1 cellular context compared by ENCODE assay signal in the genomic region with DNA sequence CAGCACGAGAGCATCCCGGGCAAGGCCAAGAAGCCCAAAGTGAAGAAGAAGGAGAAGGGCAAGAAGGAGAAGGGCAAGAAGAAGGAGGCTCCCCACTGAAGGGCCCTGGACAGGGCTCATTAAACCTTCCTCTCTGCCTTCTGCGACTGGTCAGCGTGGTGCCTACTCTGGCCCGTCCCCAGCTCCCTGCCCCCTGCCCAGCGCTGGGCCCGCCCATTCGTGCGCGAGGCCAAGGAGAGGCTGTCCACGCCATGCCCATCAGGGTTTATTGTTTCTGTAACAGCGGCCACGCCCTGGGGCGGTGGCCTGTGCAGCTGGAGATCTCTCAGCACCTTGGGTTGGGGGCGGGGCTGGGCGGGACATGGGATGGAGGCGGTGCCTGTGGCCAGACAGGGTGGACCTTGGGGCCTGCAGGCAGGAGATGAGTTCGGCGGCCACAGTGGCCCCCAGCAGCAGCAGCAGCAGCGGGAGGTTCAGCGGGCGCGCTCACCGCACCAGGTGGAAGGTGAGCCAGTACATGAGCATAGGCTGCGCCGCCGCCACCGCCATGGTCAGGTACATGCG.
TF ChIP-seq lines count a peak whose summit lies in the region.

No MANE protein-coding gene starts in this region.

TF ChIP-seq in H1, 55 proteins besides CTCF, POLR2A, EP300 and RAD21:
- TF ChIP-seq SIN3A (conservative IDR thresholded peaks at IDR 0.05 in 1 of 2, IDR thresholded peaks at IDR 0.05 in 1 of 2; ENCODE audit: low read depth in 1 of 2, low read length in 2 of 2) (peak in 1 of 2 experiments; percentile 72; a peak in 2 of 4 replicates), TAF1 (IDR thresholded peaks at IDR 0.05; ENCODE audit: low read depth, low read length) (peak; percentile 48; the same call in 1 of the 2 replicates), CREB1 (IDR thresholded peaks at IDR 0.05) (0 out of 2 replicates have a peak, but pooled peaks have one; percentile 38), HDAC2 (IDR thresholded peaks at IDR 0.05; ENCODE audit: borderline replicate concordance in 1 of 2, low read depth in 2 of 2, low read length in 2 of 2) (peak; percentile 33 to 73; a peak in 1 of 4 replicates), TBP (IDR thresholded peaks at IDR 0.05; ENCODE audit: low read depth, low read length) (peak; percentile 18; the same call in 1 of the 2 replicates), RNF2 (IDR thresholded peaks at IDR 0.05; ENCODE audit: borderline replicate concordance, low read depth, low read length, missing control alignments, poor library complexity, severe bottlenecking) (no peak), CTBP2 (IDR thresholded peaks at IDR 0.05; ENCODE audit: borderline replicate concordance, insufficient read depth, insufficient read length, low read length) (no peak), TAF7 (optimal IDR thresholded peaks at IDR 0.05; ENCODE audit: borderline replicate concordance, low read depth, low read length) (peak; percentile 39), EGR1 (IDR thresholded peaks at IDR 0.05; ENCODE audit: borderline replicate concordance, low read depth, low read length) (no peak), KDM4A (IDR thresholded peaks at IDR 0.05; ENCODE audit: low read depth, low read length, severe bottlenecking) (peak; percentile 46), SP1 (IDR thresholded peaks at IDR 0.05; ENCODE audit: low read depth, low read length) (no peak; the same call in 1 of the 2 replicates)
